Comparison of ENCODE assay signal across 9 cellular contexts in genomic region chr19:14042673-14043608, GRCh38. TPM values are rescaled to one million over a fixed set of nuclear protein-coding genes. Genes with fewer than 3 reads are reported as not detected.
DNase-seq lines count a peak whose midpoint lies in the region; ATAC-seq and TF ChIP-seq lines count a peak whose summit lies in the region.
"Not testable (repeated sequence)": the region's sequence is repeated elsewhere in the genome, so short reads cannot be mapped to it uniquely, and the experiment has no call there.
"Had no signal": no experiment of that assay in that cellular context is flagged by ENCODE, and none has a peak within 500 bp of the region (broad histone marks: within the 10 kb centered on the region; RNA-seq: fewer than 3 reads in every experiment).

No MANE protein-coding gene starts in this region.

- peak overlapping the region; percentile 41 for H3K27ac ChIP-seq in CD8-positive, alpha-beta T cell (ENCODE audit: low read depth, low read length)
- H3K27ac ChIP-seq in GM23338 (ENCODE audit: low read depth) = not testable (repeated sequence)
- peak overlapping the region in 2 of 5 donors; percentile 11 to 13 for H3K27ac ChIP-seq in adrenal gland

- intact Hi-C loops in CD8-positive, alpha-beta T cell (cut with DNase I, micrococcal nuclease) = loop anchor here (1.0 to 10.0 kb wide), 2 partner anchors 163 to 448 kb away; no protein-coding TSS in a partner anchor
- intact Hi-C loops in adrenal gland (cut with DNase I) = loop anchor here in 1 of 2 donors (10.0 kb wide), 1 partner anchor 158 kb away; no protein-coding TSS in a partner anchor

- not testable (repeated sequence) for H3K4me1 ChIP-seq in CD8-positive, alpha-beta T cell (ENCODE audit: insufficient read depth, low read length); GM23338 (ENCODE audit: insufficient read depth); adrenal gland (replicated peaks in 1 of 2)

- peaks cover 34% of the 10 kb centered on the region for H3K36me3 ChIP-seq in CD8-positive, alpha-beta T cell (ENCODE audit: insufficient read depth, low read length)
- not testable (repeated sequence) for H3K36me3 ChIP-seq in GM23338 (ENCODE audit: insufficient read depth); adrenal gland (replicated peaks in 1 of 2)

- 48 to 64% (median 56%) methylated on average over 16 to 19 of the region's 19 CpGs for WGBS in adrenal gland, 4 donors

- not testable (repeated sequence) for H3K9me3 ChIP-seq in CD8-positive, alpha-beta T cell (ENCODE audit: low read length); adrenal gland (replicated peaks in 1 of 3)

- peaks cover 12% of the 10 kb centered on the region for H3K4me1 Mint-ChIP-seq in CD8-positive, alpha-beta T cell (ENCODE audit: low read depth)
- H3K4me1 Mint-ChIP-seq in GM23338 = not testable (repeated sequence)
- peaks cover 13% of the 10 kb centered on the region for H3K4me1 Mint-ChIP-seq in memory B cell
- peaks cover 29% of the 10 kb centered on the region for H3K4me1 Mint-ChIP-seq in stimulated activated effector memory CD8-positive, alpha-beta T cell treated with anti-CD3 and anti-CD28 coated beads, Interleukin-12 subunit alpha, Interleukin-12 subunit beta, amount 100 ng/mL, for 72 hours

- peak in 5 of 7 experiments; percentile 16 to 50 (median 45) for DNase-seq in CD8-positive, alpha-beta T cell
- peak; percentile 96 for DNase-seq in GM23338 (ENCODE audit: low spot score)
- peak; percentile 41 for DNase-seq in NCI-H1694 treated with DMSO at 0.1 percent for 48 hours (lab: John Stamatoyannopoulos, UW)
- DNase-seq in SW480 (ENCODE audit: low spot score) = peak; percentile 71
- DNase-seq in adrenal gland = peak; percentile 32 to 79 (median 58)
- peak; percentile 69 for DNase-seq in fibroblast of the conjunctiva (ENCODE audit: low read depth)
- DNase-seq in memory B cell (ENCODE audit: low spot score in 2 of 2) = peak; percentile 52 to 55
- DNase-seq in stimulated activated effector memory CD8-positive, alpha-beta T cell treated with anti-CD3 and anti-CD28 coated beads, Interleukin-12 subunit alpha, Interleukin-12 subunit beta, amount 100 ng/mL, for 72 hours (ENCODE audit: low spot score in 2 of 2) = not testable (repeated sequence)

- not testable (repeated sequence) for TF ChIP-seq CTCF in CD8-positive, alpha-beta T cell (IDR thresholded peaks at IDR 0.05)
- TF ChIP-seq CTCF in GM23338 (conservative IDR thresholded peaks at IDR 0.05; ENCODE audit: low read depth in 2 of 2) (peak; percentile 79 to 82), adrenal gland (IDR thresholded peaks at IDR 0.05) (peak; percentile 32 to 73 (median 60))

- not testable (repeated sequence) for H3K9me2 ChIP-seq in GM23338 (ENCODE audit: insufficient read depth)

- not testable (repeated sequence) for H2AFZ ChIP-seq in GM23338

- H3F3A ChIP-seq in GM23338 (replicated peaks; ENCODE audit: low read depth) = not testable (repeated sequence)

- peaks cover 71% of the 10 kb centered on the region for H3K36me3 Mint-ChIP-seq in CD8-positive, alpha-beta T cell
- H3K36me3 Mint-ChIP-seq in GM23338 (ENCODE audit: low read depth) = not testable (repeated sequence)
- H3K36me3 Mint-ChIP-seq in memory B cell = peaks cover 22% of the 10 kb centered on the region
- H3K36me3 Mint-ChIP-seq in stimulated activated effector memory CD8-positive, alpha-beta T cell treated with anti-CD3 and anti-CD28 coated beads, Interleukin-12 subunit alpha, Interleukin-12 subunit beta, amount 100 ng/mL, for 72 hours = peaks cover 100% of the 10 kb centered on the region

- not testable (repeated sequence) for H3K79me2 ChIP-seq in GM23338 (replicated peaks; ENCODE audit: insufficient read depth)

- H3K4me2 ChIP-seq in GM23338 = not testable (repeated sequence)

- POLR2A ChIA-PET in CD8-positive, alpha-beta T cell (lab: Charles Lee) = interaction anchor here (0.6 to 2.0 kb wide), 3 partner anchors 11 to 63 kb away, joined by 3 to 12 read pairs (median 4); partner anchors contain the start of genes IL27RA and MISP3

- ATAC-seq in CD8-positive, alpha-beta T cell = peak; percentile 70
- ATAC-seq in GM23338 (peak; percentile 98), memory B cell (ENCODE audit: low read depth) (peak; percentile 86)
- ATAC-seq in stimulated activated effector memory CD8-positive, alpha-beta T cell treated with anti-CD3 and anti-CD28 coated beads, Interleukin-12 subunit alpha, Interleukin-12 subunit beta, amount 100 ng/mL, for 72 hours = peak; percentile 82

- not testable (repeated sequence) for H3K4me3 Mint-ChIP-seq in CD8-positive, alpha-beta T cell; GM23338; memory B cell; stimulated activated effector memory CD8-positive, alpha-beta T cell treated with anti-CD3 and anti-CD28 coated beads, Interleukin-12 subunit alpha, Interleukin-12 subunit beta, amount 100 ng/mL, for 72 hours

- H4K20me1 ChIP-seq in GM23338 (replicated peaks; ENCODE audit: insufficient read depth) = not testable (repeated sequence)

- H3K9me3 Mint-ChIP-seq in CD8-positive, alpha-beta T cell; GM23338; memory B cell; stimulated activated effector memory CD8-positive, alpha-beta T cell treated with anti-CD3 and anti-CD28 coated beads, Interleukin-12 subunit alpha, Interleukin-12 subunit beta, amount 100 ng/mL, for 72 hours: not testable (repeated sequence)

- peak overlapping the region; percentile 82 for H3K27ac Mint-ChIP-seq in CD8-positive, alpha-beta T cell
- H3K27ac Mint-ChIP-seq in GM23338 (peak overlapping the region; percentile 96), memory B cell (peak overlapping the region; percentile 98)
- peak overlapping the region; percentile 91 for H3K27ac Mint-ChIP-seq in stimulated activated effector memory CD8-positive, alpha-beta T cell treated with anti-CD3 and anti-CD28 coated beads, Interleukin-12 subunit alpha, Interleukin-12 subunit beta, amount 100 ng/mL, for 72 hours

- not testable (repeated sequence) for H3K4me3 ChIP-seq in CD8-positive, alpha-beta T cell (ENCODE audit: low read depth, low read length); GM23338; adrenal gland

- H3K27me3 ChIP-seq in CD8-positive, alpha-beta T cell (ENCODE audit: insufficient read depth, low read length); GM23338 (ENCODE audit: insufficient read depth); adrenal gland: not testable (repeated sequence)

- CTCF ChIA-PET in CD8-positive, alpha-beta T cell (lab: Charles Lee) = interaction anchor here (0.6 to 2.2 kb wide), 22 partner anchors 9 to 301 kb away, joined by 3 to 17 read pairs (median 3); partner anchors contain the start of genes IL27RA, MISP3, NANOS3 and RLN3

- not testable (repeated sequence) for TF ChIP-seq POLR2A in adrenal gland (IDR thresholded peaks at IDR 0.05)

- not testable (repeated sequence) for H3K27me3 Mint-ChIP-seq in CD8-positive, alpha-beta T cell (ENCODE audit: low read depth); GM23338 (ENCODE audit: insufficient read depth, low read depth, poor library complexity); memory B cell

TF ChIP-seq in GM23338, 12 proteins besides CTCF, POLR2A, EP300 and RAD21:
- peak; percentile 39; the same call in 1 of the 2 replicates for TF ChIP-seq CREB1 (CRISPR knock-in tag; IDR thresholded peaks at IDR 0.05; ENCODE audit: low read depth)

RNA-seq across cellular contexts. Expression of gene IL27RA, which starts 11.4 kb away (rescaled TPM):
- 10 to 100 TPM; 25.4 to 25.7 TPM for total RNA-seq in CD8-positive, alpha-beta T cell
- 11.4 and 12.8 TPM in 2 replicates for total RNA-seq in GM23338 (2014; rRNA removed; shearing (Covaris generic))
- polyA plus RNA-seq in GM23338 (2016; fragmentation: Nextera tagmentation; extraction: Ambion mirVana) (7.7 and 8.3 TPM in 2 replicates), adrenal gland (1 to 10 TPM; 1.6 to 3.6 (median 2.5) TPM)
- 1 to 10 TPM; 1.2 to 5.2 (median 4.1) TPM for total RNA-seq in adrenal gland

RNA-seq across cellular contexts. Expression of gene RLN3, which starts 15.0 kb away (rescaled TPM):
- not detected for total RNA-seq in CD8-positive, alpha-beta T cell
- total RNA-seq in GM23338 (2014; rRNA removed; shearing (Covaris generic)) = not detected in 2 replicates
- polyA plus RNA-seq in GM23338 (2016; fragmentation: Nextera tagmentation; extraction: Ambion mirVana) (not detected in 2 replicates), adrenal gland (not detected)
- total RNA-seq in adrenal gland = not detected
- total RNA-seq: activated CD8-positive, alpha-beta memory T cell treated with anti-CD3 and anti-CD28 coated beads for 36 hours had no signal

RNA-seq across cellular contexts. Expression of gene PALM3, which starts 18.9 kb away (rescaled TPM):
- total RNA-seq in CD8-positive, alpha-beta T cell = not detected
- total RNA-seq in GM23338 (2014; rRNA removed; shearing (Covaris generic)) = 40.2 and 45.8 TPM in 2 replicates
- polyA plus RNA-seq in GM23338 (2016; fragmentation: Nextera tagmentation; extraction: Ambion mirVana) (16.6 and 19.6 TPM in 2 replicates), adrenal gland (1 to 10 TPM in 1 of 3 donors, under 1 TPM in 2; 0.18 to 1.9 (median 0.27) TPM)
- under 1 TPM in 3 of 8 donors, not detected in 5; 0.63 to 0.76 (median 0.69) TPM for total RNA-seq in adrenal gland
- total RNA-seq: activated CD8-positive, alpha-beta memory T cell treated with anti-CD3 and anti-CD28 coated beads for 36 hours had no signal

RNA-seq across cellular contexts. Expression of gene MISP3, which starts 29.6 kb away (rescaled TPM):
- total RNA-seq in CD8-positive, alpha-beta T cell = under 1 TPM; 0.25 to 0.41 TPM
- total RNA-seq in GM23338 (2014; rRNA removed; shearing (Covaris generic)) = 1.9 and 7.8 TPM in 2 replicates
- polyA plus RNA-seq in GM23338 (2016; fragmentation: Nextera tagmentation; extraction: Ambion mirVana) = 2.4 and 2.7 TPM in 2 replicates
- total RNA-seq in adrenal gland = 10 to 100 TPM in 2 of 8 donors, 1 to 10 TPM in 6; 2.4 to 87.9 (median 3.2) TPM
- polyA plus RNA-seq in adrenal gland = 1 to 10 TPM; 1.7 to 9.8 (median 4.0) TPM

RNA-seq across cellular contexts. Expression of gene RFX1, which starts 36.8 kb away (rescaled TPM):
- 10 to 100 TPM; 11.2 to 13.0 TPM for total RNA-seq in CD8-positive, alpha-beta T cell
- 10.1 and 11.8 TPM in 2 replicates for total RNA-seq in GM23338 (2014; rRNA removed; shearing (Covaris generic))
- polyA plus RNA-seq in GM23338 (2016; fragmentation: Nextera tagmentation; extraction: Ambion mirVana) (8.9 and 9.4 TPM in 2 replicates), adrenal gland (10 to 100 TPM in 1 of 3 donors, 1 to 10 TPM in 2; 1.4 to 15.4 (median 6.8) TPM)
- 10 to 100 TPM in 3 of 8 donors, 1 to 10 TPM in 5; 5.6 to 21.4 (median 8.3) TPM for total RNA-seq in adrenal gland

Comparison
In these comparisons a context has a peak if more than half of its experiments do, and no peak if none do; other contexts are left out.
1. RNA of gene PALM3, which starts 18.9 kb away (total RNA-seq): 40.2 to 45.8 TPM in GM23338; 0.63 to 0.76 TPM in adrenal gland and not detected in CD8-positive, alpha-beta T cell; every median in the first group is over 10 times any median in the second.
2. Peak in every context shown above with its lines, with median percentiles within 50 percentile points of each other: ATAC-seq and H3K27ac Mint-ChIP-seq.